1 cellular context compared by ENCODE assay signal in the genomic region with DNA sequence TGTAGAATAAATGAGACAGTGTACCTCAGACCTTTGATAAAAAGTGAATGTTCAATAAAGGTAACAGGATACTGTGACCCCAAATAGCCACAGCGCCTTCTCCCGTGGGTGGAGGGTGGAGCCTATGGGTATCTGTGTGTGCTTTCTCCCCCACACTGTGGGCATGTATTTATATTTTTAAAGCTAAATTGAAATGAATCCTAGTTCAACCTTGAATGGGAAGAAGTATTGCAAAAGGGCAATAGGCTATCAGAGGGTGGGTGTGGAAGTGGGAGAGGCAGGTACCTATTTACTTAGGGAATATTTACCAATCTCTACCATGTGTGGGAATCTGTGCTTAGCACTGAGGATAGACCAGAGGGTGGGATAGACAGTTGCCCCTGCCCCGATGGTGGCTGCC.
A peak's percentile ranks its signal among the peaks of the same experiment; 100 is the strongest.
TF ChIP-seq lines count a peak whose summit lies in the region.

No MANE protein-coding gene starts in this region.

TF ChIP-seq in HepG2, 621 proteins besides CTCF, POLR2A, EP300 and RAD21 (continued from another document):
- peak; percentile 84 for TF ChIP-seq NR2F6 (IDR thresholded peaks at IDR 0.05)
- peak; percentile 68 for TF ChIP-seq NR2F6 (CRISPR knock-in tag; IDR thresholded peaks at IDR 0.05)
- TF ChIP-seq, protein P1, sequence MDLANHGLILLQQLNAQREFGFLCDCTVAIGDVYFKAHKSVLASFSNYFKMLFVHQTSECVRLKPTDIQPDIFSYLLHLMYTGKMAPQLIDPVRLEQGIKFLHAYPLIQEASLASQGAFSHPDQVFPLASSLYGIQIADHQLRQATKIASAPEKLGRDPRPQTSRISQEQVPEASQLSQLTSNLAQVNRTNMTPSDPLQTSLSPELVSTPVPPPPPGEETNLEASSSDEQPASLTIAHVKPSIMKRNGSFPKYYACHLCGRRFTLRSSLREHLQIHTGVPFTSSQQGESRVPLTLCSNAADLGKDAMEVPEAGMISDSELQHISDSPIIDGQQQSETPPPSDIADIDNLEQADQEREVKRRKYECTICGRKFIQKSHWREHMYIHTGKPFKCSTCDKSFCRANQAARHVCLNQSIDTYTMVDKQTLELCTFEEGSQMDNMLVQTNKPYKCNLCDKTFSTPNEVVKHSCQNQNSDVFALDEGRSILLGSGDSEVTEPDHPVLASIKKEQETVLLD (CRISPR knock-in tag; IDR thresholded peaks at IDR 0.05; ENCODE audit: low read depth): no peak
- TF ChIP-seq, protein P2, sequence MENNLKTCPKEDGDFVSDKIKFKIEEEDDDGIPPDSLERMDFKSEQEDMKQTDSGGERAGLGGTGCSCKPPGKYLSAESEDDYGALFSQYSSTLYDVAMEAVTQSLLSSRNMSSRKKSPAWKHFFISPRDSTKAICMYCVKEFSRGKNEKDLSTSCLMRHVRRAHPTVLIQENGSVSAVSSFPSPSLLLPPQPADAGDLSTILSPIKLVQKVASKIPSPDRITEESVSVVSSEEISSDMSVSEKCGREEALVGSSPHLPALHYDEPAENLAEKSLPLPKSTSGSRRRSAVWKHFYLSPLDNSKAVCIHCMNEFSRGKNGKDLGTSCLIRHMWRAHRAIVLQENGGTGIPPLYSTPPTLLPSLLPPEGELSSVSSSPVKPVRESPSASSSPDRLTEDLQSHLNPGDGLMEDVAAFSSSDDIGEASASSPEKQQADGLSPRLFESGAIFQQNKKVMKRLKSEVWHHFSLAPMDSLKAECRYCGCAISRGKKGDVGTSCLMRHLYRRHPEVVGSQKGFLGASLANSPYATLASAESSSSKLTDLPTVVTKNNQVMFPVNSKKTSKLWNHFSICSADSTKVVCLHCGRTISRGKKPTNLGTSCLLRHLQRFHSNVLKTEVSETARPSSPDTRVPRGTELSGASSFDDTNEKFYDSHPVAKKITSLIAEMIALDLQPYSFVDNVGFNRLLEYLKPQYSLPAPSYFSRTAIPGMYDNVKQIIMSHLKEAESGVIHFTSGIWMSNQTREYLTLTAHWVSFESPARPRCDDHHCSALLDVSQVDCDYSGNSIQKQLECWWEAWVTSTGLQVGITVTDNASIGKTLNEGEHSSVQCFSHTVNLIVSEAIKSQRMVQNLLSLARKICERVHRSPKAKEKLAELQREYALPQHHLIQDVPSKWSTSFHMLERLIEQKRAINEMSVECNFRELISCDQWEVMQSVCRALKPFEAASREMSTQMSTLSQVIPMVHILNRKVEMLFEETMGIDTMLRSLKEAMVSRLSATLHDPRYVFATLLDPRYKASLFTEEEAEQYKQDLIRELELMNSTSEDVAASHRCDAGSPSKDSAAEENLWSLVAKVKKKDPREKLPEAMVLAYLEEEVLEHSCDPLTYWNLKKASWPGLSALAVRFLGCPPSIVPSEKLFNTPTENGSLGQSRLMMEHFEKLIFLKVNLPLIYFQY (CRISPR knock-in tag; IDR thresholded peaks at IDR 0.05; ENCODE audit: borderline replicate concordance): no peak
- no peak for TF ChIP-seq DPF2 (CRISPR knock-in tag; IDR thresholded peaks at IDR 0.05; ENCODE audit: borderline replicate concordance, low read depth)
- no peak for TF ChIP-seq BRCA1 (CRISPR knock-in tag; IDR thresholded peaks at IDR 0.05)
- TF ChIP-seq HDAC2 (CRISPR knock-in tag; IDR thresholded peaks at IDR 0.05): 0 out of 2 replicates have a peak, but pooled peaks have one; percentile 22
- TF ChIP-seq, protein P3, sequence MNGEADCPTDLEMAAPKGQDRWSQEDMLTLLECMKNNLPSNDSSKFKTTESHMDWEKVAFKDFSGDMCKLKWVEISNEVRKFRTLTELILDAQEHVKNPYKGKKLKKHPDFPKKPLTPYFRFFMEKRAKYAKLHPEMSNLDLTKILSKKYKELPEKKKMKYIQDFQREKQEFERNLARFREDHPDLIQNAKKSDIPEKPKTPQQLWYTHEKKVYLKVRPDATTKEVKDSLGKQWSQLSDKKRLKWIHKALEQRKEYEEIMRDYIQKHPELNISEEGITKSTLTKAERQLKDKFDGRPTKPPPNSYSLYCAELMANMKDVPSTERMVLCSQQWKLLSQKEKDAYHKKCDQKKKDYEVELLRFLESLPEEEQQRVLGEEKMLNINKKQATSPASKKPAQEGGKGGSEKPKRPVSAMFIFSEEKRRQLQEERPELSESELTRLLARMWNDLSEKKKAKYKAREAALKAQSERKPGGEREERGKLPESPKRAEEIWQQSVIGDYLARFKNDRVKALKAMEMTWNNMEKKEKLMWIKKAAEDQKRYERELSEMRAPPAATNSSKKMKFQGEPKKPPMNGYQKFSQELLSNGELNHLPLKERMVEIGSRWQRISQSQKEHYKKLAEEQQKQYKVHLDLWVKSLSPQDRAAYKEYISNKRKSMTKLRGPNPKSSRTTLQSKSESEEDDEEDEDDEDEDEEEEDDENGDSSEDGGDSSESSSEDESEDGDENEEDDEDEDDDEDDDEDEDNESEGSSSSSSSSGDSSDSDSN (CRISPR knock-in tag; IDR thresholded peaks at IDR 0.05): no peak
- TF ChIP-seq FOXP1 (IDR thresholded peaks at IDR 0.05): no peak
- peak; percentile 20; the same call in 1 of the 2 replicates for TF ChIP-seq FOXP1 (CRISPR knock-in tag; IDR thresholded peaks at IDR 0.05)
- TF ChIP-seq TMF1 (CRISPR knock-in tag; IDR thresholded peaks at IDR 0.05; ENCODE audit: low read depth): no peak
- TF ChIP-seq SP5 (CRISPR knock-in tag; IDR thresholded peaks at IDR 0.05; ENCODE audit: borderline replicate concordance, low read depth): peak; percentile 79; the same call in 1 of the 2 replicates
- no peak for TF ChIP-seq ZSCAN29 (CRISPR knock-in tag; conservative IDR thresholded peaks at IDR 0.05)
- no peak for TF ChIP-seq RCOR2 (CRISPR knock-in tag; IDR thresholded peaks at IDR 0.05)
- TF ChIP-seq FOXA3 (CRISPR knock-in tag; IDR thresholded peaks at IDR 0.05): 0 out of 2 replicates have a peak, but pooled peaks have one; percentile 27
- no peak for TF ChIP-seq FOXA1 (IDR thresholded peaks at IDR 0.05)
- TF ChIP-seq FOXA1 (CRISPR knock-in tag; IDR thresholded peaks at IDR 0.05): peak; percentile 67
- TF ChIP-seq JDP2 (CRISPR knock-in tag; IDR thresholded peaks at IDR 0.05; ENCODE audit: borderline replicate concordance): no peak
- TF ChIP-seq ZBTB38 (CRISPR knock-in tag; IDR thresholded peaks at IDR 0.05): no peak
- TF ChIP-seq SMAD1 (CRISPR knock-in tag; IDR thresholded peaks at IDR 0.05; ENCODE audit: borderline replicate concordance, low read depth): no peak
- TF ChIP-seq MTA3 (CRISPR knock-in tag; IDR thresholded peaks at IDR 0.05): no peak
- peak; percentile 96 for TF ChIP-seq GFI1 (CRISPR knock-in tag; IDR thresholded peaks at IDR 0.05; ENCODE audit: borderline replicate concordance)
- no peak for TF ChIP-seq ZNF207 (IDR thresholded peaks at IDR 0.05; ENCODE audit: borderline replicate concordance)
